9 cellular contexts compared by ENCODE assay signal in genomic region chr22:46574993-46575914, GRCh38. TPM values are rescaled to one million over a fixed set of nuclear protein-coding genes. Genes with fewer than 3 reads are reported as not detected.
A peak's percentile ranks its signal among the peaks of the same experiment; 100 is the strongest.
DNase-seq lines count a peak whose midpoint lies in the region; ATAC-seq and TF ChIP-seq lines count a peak whose summit lies in the region.
"Had no signal": no experiment of that assay in that cellular context is flagged by ENCODE, and none has a peak within 500 bp of the region (broad histone marks: within the 10 kb centered on the region; RNA-seq: fewer than 3 reads in every experiment).

No MANE protein-coding gene starts in this region.

- POLR2A ChIA-PET in activated naive CD8-positive, alpha-beta T cell treated with anti-CD3 and anti-CD28 coated beads, Interleukin-2, amount 10 ng/mL, durations not matched to agents 7 days and 5 days (lab: Charles Lee), result interaction anchor here (1.4 to 1.6 kb wide), 2 partner anchors 17 to 39 kb away, joined by 3 to 6 read pairs; no protein-coding TSS in a partner anchor

- no peak for ATAC-seq in activated naive CD8-positive, alpha-beta T cell treated with anti-CD3 and anti-CD28 coated beads, Interleukin-2, amount 10 ng/mL, durations not matched to agents 7 days and 5 days (ENCODE audit: low read depth)
- ATAC-seq in left lobe of liver (peak; percentile 60), upper lobe of right lung (peak; percentile 15)

- H3K27ac ChIP-seq in upper lobe of right lung, result peak overlapping the region; percentile 63
- H3K27ac ChIP-seq: SK-N-MC had no signal

- intact Hi-C loops in upper lobe of right lung (cut with DNase I), result no loop called here

- peaks cover 41% of the 10 kb centered on the region for H3K4me1 ChIP-seq in upper lobe of right lung

- peaks cover 22% of the 10 kb centered on the region for H3K4me1 Mint-ChIP-seq in activated naive CD8-positive, alpha-beta T cell treated with anti-CD3 and anti-CD28 coated beads, Interleukin-2, amount 10 ng/mL, durations not matched to agents 7 days and 5 days

- H3K4me3 ChIP-seq in upper lobe of right lung, result no peak overlapping the region
- H3K4me3 ChIP-seq: SK-N-MC had no signal

- H3K27me3 Mint-ChIP-seq in activated naive CD8-positive, alpha-beta T cell treated with anti-CD3 and anti-CD28 coated beads, Interleukin-2, amount 10 ng/mL, durations not matched to agents 7 days and 5 days, result peaks cover 2% of the 10 kb centered on the region

- TF ChIP-seq CTCF in upper lobe of right lung (IDR thresholded peaks at IDR 0.05), result no peak

- peaks cover 11% of the 10 kb centered on the region for H3K9me3 ChIP-seq in upper lobe of right lung

- H3K36me3 Mint-ChIP-seq in activated naive CD8-positive, alpha-beta T cell treated with anti-CD3 and anti-CD28 coated beads, Interleukin-2, amount 10 ng/mL, durations not matched to agents 7 days and 5 days, result peaks cover 2% of the 10 kb centered on the region

- H3K36me3 ChIP-seq in upper lobe of right lung, result no peaks in the 10 kb centered on the region

- H3K4me3 Mint-ChIP-seq in activated naive CD8-positive, alpha-beta T cell treated with anti-CD3 and anti-CD28 coated beads, Interleukin-2, amount 10 ng/mL, durations not matched to agents 7 days and 5 days, result peak overlapping the region; percentile 80

- peak; percentile 4 for DNase-seq in activated naive CD4-positive, alpha-beta T cell treated with anti-CD3 and anti-CD28 coated beads, Interleukin-2, amount 50 U/mL, for 16 hours
- DNase-seq in activated naive CD4-positive, alpha-beta T cell treated with Interleukin-2 at 50 U/mL for 16 hours, result no peak
- DNase-seq in activated naive CD8-positive, alpha-beta T cell treated with anti-CD3 and anti-CD28 coated beads, Interleukin-2, amount 10 ng/mL, durations not matched to agents 7 days and 5 days, result no peak
- peak; percentile 77 for DNase-seq in left lobe of liver (ENCODE audit: low spot score)
- peak; percentile 75 for DNase-seq in upper lobe of right lung
- DNase-seq in DMS79 (lab: John Stamatoyannopoulos, UW), result no peak
- no peak for DNase-seq in putamen (ENCODE audit: low spot score)
- DNase-seq in SW 1271 (lab: John Stamatoyannopoulos, UW), result no peak

- peak overlapping the region; percentile 74 for H3K27ac Mint-ChIP-seq in activated naive CD8-positive, alpha-beta T cell treated with anti-CD3 and anti-CD28 coated beads, Interleukin-2, amount 10 ng/mL, durations not matched to agents 7 days and 5 days

- no peaks in the 10 kb centered on the region for H3K27me3 ChIP-seq in upper lobe of right lung

- H3K9me3 Mint-ChIP-seq in activated naive CD8-positive, alpha-beta T cell treated with anti-CD3 and anti-CD28 coated beads, Interleukin-2, amount 10 ng/mL, durations not matched to agents 7 days and 5 days, result peaks cover 6% of the 10 kb centered on the region

RNA-seq across cellular contexts. Expression of gene CELSR1, which starts 37.8 kb away (rescaled TPM):
- under 1 TPM; 0.31 to 0.33 TPM for total RNA-seq in activated naive CD8-positive, alpha-beta T cell treated with anti-CD3 and anti-CD28 coated beads, Interleukin-2, amount 10 ng/mL, durations not matched to agents 7 days and 5 days
- 8.4 TPM for total RNA-seq in left lobe of liver
- 53.5 TPM for total RNA-seq in upper lobe of right lung

RNA-seq across cellular contexts. Expression of gene GRAMD4, which starts 44.9 kb away (rescaled TPM):
- total RNA-seq in activated naive CD8-positive, alpha-beta T cell treated with anti-CD3 and anti-CD28 coated beads, Interleukin-2, amount 10 ng/mL, durations not matched to agents 7 days and 5 days, result 10 to 100 TPM; 20.2 to 23.2 TPM
- total RNA-seq in left lobe of liver, result 42.5 TPM
- total RNA-seq in upper lobe of right lung, result 71.4 TPM

Comparison
In these comparisons a context has a peak if more than half of its experiments do, and no peak if none do; other contexts are left out.
1. DNase-seq: peak in activated naive CD4-positive, alpha-beta T cell treated with anti-CD3 and anti-CD28 coated beads, Interleukin-2, amount 50 U/mL, for 16 hours (single experiment), left lobe of liver (single experiment) and upper lobe of right lung (single experiment); none in activated naive CD4-positive, alpha-beta T cell treated with Interleukin-2 at 50 U/mL for 16 hours (single experiment), activated naive CD8-positive, alpha-beta T cell treated with anti-CD3 and anti-CD28 coated beads, Interleukin-2, amount 10 ng/mL, durations not matched to agents 7 days and 5 days (single experiment), DMS79 (single experiment), putamen (single experiment) and SW 1271 (0 of 2).